23 cellular contexts compared by ENCODE assay signal in genomic region chr20:9246731-9247130, GRCh38.
DNase-seq lines count a peak whose midpoint lies in the region; ATAC-seq, FAIRE-seq and TF ChIP-seq lines count a peak whose summit lies in the region.
"Had no signal": no experiment of that assay in that cellular context is flagged by ENCODE, and none has a peak within 500 bp of the region (broad histone marks: within the 10 kb centered on the region; RNA-seq: fewer than 3 reads in every experiment).

No MANE protein-coding gene starts in this region.

- POLR2A ChIA-PET in MCF 10A (lab: Yijun Ruan, JAX) (no interaction called here), A549 (lab: Yijun Ruan, JAX) (no interaction called here), IMR-90 (lab: Charles Lee; ENCODE audit: unreplicated experiment) (no interaction called here), K562 (lab: Yijun Ruan, JAX) (no interaction called here)

- ATAC-seq in A549 = no peak
- ATAC-seq in IMR-90 (ENCODE audit: low read depth) = no peak
- ATAC-seq in K562 = no peak
- ATAC-seq in GM21526 (IDR thresholded peaks at IDR 0.05; ENCODE audit: low FRiP score, unreplicated experiment) = no peak
- ATAC-seq in stimulated activated effector memory CD8-positive, alpha-beta T cell treated with anti-CD3 and anti-CD28 coated beads, Interleukin-12 subunit alpha, Interleukin-12 subunit beta, amount 100 ng/mL, for 72 hours = no peak
- ATAC-seq: CD8-positive, alpha-beta T cell had no signal

- H4K20me1 ChIP-seq in IMR-90 (ENCODE audit: insufficient read depth, low read length) (peaks cover 10% of the 10 kb centered on the region; the same call in 1 of the 2 replicates), K562 (replicated peaks; ENCODE audit: control insufficient read depth, insufficient read depth, low read length) (no peaks in the 10 kb centered on the region)
- H4K20me1 ChIP-seq: BLaER1 treated with 17β-estradiol and CSF1 and Interleukin-3, amounts not matched to agents 10 nM and 100 nM had no signal

- TF ChIP-seq CTCF in MCF 10A (IDR thresholded peaks at IDR 0.05; ENCODE audit: unreplicated experiment) (no peak), breast epithelium (IDR thresholded peaks at IDR 0.05) (no peak), A549 (IDR thresholded peaks at IDR 0.05) (no peak), IMR-90 (conservative IDR thresholded peaks at IDR 0.05; ENCODE audit: low read depth, low read length) (no peak), K562 (IDR thresholded peaks at IDR 0.05 in 2 of 3, conservative IDR thresholded peaks at IDR 0.05 in 1 of 3; ENCODE audit: insufficient read depth in 2 of 3, low read depth in 1 of 3, low read length in 3 of 3) (no peak)

- H3K9ac ChIP-seq in IMR-90 (ENCODE audit: low read depth, low read length) (no peak overlapping the region), K562 (ENCODE audit: insufficient read depth in 1 of 2, low read depth in 2 of 2, low read length in 2 of 2) (no peak overlapping the region)
- H3K9ac ChIP-seq: BLaER1 treated with 17β-estradiol and CSF1 and Interleukin-3, amounts not matched to agents 10 nM and 100 nM had no signal

- H3K36me3 ChIP-seq in breast epithelium (no peaks in the 10 kb centered on the region), IMR-90 (ENCODE audit: control insufficient read depth, insufficient read depth, low read length) (no peaks in the 10 kb centered on the region), K562 (ENCODE audit: control insufficient read depth, insufficient read depth, low read length) (no peaks in the 10 kb centered on the region)
- H3K36me3 ChIP-seq: BLaER1 treated with 17β-estradiol and CSF1 and Interleukin-3, amounts not matched to agents 10 nM and 100 nM had no signal

- no peak overlapping the region for H3K4ac ChIP-seq in IMR-90 (ENCODE audit: low read depth, low read length)

- 52% methylated on average over 1 of the region's 1 CpG for WGBS in A549 (ENCODE audit: missing lambda C conversion rate)
- no CpG with 5 or more reads among the region's 1 CpG for WGBS in IMR-90 (ENCODE audit: extremely low coverage in 2 of 2, insufficient read length in 1 of 2), 2 experiments
- 0% methylated on average over 1 of the region's 1 CpG for WGBS in K562 (ENCODE audit: insufficient coverage, low coverage, missing lambda C conversion rate)

- no peak overlapping the region for H4K5ac ChIP-seq in IMR-90 (ENCODE audit: low read depth, low read length)

- H3K4me2 ChIP-seq in A549 (no peak overlapping the region), IMR-90 (ENCODE audit: low read depth, low read length) (no peak overlapping the region), K562 (ENCODE audit: insufficient read depth, low read length) (no peak overlapping the region)
- H3K4me2 ChIP-seq: BLaER1 treated with 17β-estradiol and CSF1 and Interleukin-3, amounts not matched to agents 10 nM and 100 nM had no signal

- no peak overlapping the region for H2BK5ac ChIP-seq in IMR-90 (ENCODE audit: low read depth, low read length, poor library complexity, severe bottlenecking)

- no peak overlapping the region for H2AK5ac ChIP-seq in IMR-90 (ENCODE audit: low read depth, low read length)

- no peak overlapping the region for H2BK120ac ChIP-seq in IMR-90 (ENCODE audit: low read depth, low read length)

- BruUV-seq in MCF 10A (replicated peaks; lab: Mats Ljungman, UMichigan) = no TSS peak
- BruUV-seq in IMR-90 (replicated peaks; lab: Mats Ljungman, UMichigan) = no TSS peak
- no TSS peak for BruUV-seq in K562 (replicated peaks; lab: Mats Ljungman, UMichigan)

- TF ChIP-seq POLR2A in breast epithelium (IDR thresholded peaks at IDR 0.05) (no peak), A549 (IDR thresholded peaks at IDR 0.05; ENCODE audit: low read length) (no peak), IMR-90 (IDR thresholded peaks at IDR 0.05; ENCODE audit: low read depth, low read length) (no peak), K562 (conservative IDR thresholded peaks at IDR 0.05) (no peak)

- peak; percentile 49 for FAIRE-seq in A549 (lab: Jason Lieb, UNC)
- no peak for FAIRE-seq in K562 (lab: Jason Lieb, UNC)
- FAIRE-seq: A204.1, D721Med, G401.6, GM12891, GM19239 had no signal

- H3K9me1 ChIP-seq in IMR-90 (ENCODE audit: insufficient read depth, low read length) (peaks cover 8% of the 10 kb centered on the region), K562 (ENCODE audit: control insufficient read depth, insufficient read depth, low read length) (no peaks in the 10 kb centered on the region)

- CTCF ChIA-PET in MCF 10A (lab: Yijun Ruan, JAX) = interaction anchor here (0.7 to 0.9 kb wide), 2 partner anchors 15 to 19 kb away, joined by 3 to 4 read pairs; no protein-coding TSS in a partner anchor
- CTCF ChIA-PET in A549 (lab: Yijun Ruan, JAX) = no interaction called here
- CTCF ChIA-PET in IMR-90 (lab: Yijun Ruan, JAX) = no interaction called here
- CTCF ChIA-PET in K562 (lab: Yijun Ruan, JAX; ENCODE audit: low intra/inter-chr PET ratio) = no interaction called here

- H3K9me3 ChIP-seq in breast epithelium (no peaks in the 10 kb centered on the region), A549 (no peaks in the 10 kb centered on the region), IMR-90 (ENCODE audit: control insufficient read depth, insufficient read depth, low read length) (no peaks in the 10 kb centered on the region), K562 (replicated peaks; ENCODE audit: control insufficient read depth, insufficient read depth, low read depth, low read length) (no peaks in the 10 kb centered on the region)
- H3K9me3 ChIP-seq: Caco-2 had no signal

- H4K8ac ChIP-seq in IMR-90 (ENCODE audit: low read depth in 2 of 2, low read length in 2 of 2) = no peak overlapping the region

- H3K9me3 Mint-ChIP-seq in MCF 10A (ENCODE audit: unreplicated experiment) = no peaks in the 10 kb centered on the region
- H3K9me3 Mint-ChIP-seq in stimulated activated effector memory CD8-positive, alpha-beta T cell treated with anti-CD3 and anti-CD28 coated beads, Interleukin-12 subunit alpha, Interleukin-12 subunit beta, amount 100 ng/mL, for 72 hours = peaks cover 7% of the 10 kb centered on the region
- H3K9me3 Mint-ChIP-seq: CD4-positive, alpha-beta T cell had no signal

- dilution Hi-C loops in IMR-90 (cut with HindIII; ENCODE audit: low sequenced_read_pairs, unreplicated experiment) = no loop called here

- no peaks in the 10 kb centered on the region for H3K79me2 ChIP-seq in K562 (ENCODE audit: control insufficient read depth, insufficient read depth, low read length)

- H2BK15ac ChIP-seq in IMR-90 (ENCODE audit: low read depth, low read length) = no peak overlapping the region

- no peak overlapping the region for H2AK9ac ChIP-seq in IMR-90 (replicated peaks; ENCODE audit: low read depth, low read length, poor library complexity)

- no peaks in the 10 kb centered on the region for H3K27me3 Mint-ChIP-seq in MCF 10A (ENCODE audit: insufficient read depth, unreplicated experiment)
- H3K27me3 Mint-ChIP-seq: B cell; CD4-positive, alpha-beta T cell had no signal

- no peak overlapping the region for H4K91ac ChIP-seq in IMR-90 (ENCODE audit: insufficient read depth, low read depth, low read length)

- no peak overlapping the region for H3K27ac Mint-ChIP-seq in MCF 10A (ENCODE audit: low read depth, unreplicated experiment)
- no peak overlapping the region for H3K27ac Mint-ChIP-seq in stimulated activated effector memory CD8-positive, alpha-beta T cell treated with anti-CD3 and anti-CD28 coated beads, Interleukin-12 subunit alpha, Interleukin-12 subunit beta, amount 100 ng/mL, for 72 hours
- H3K27ac Mint-ChIP-seq: B cell; CD4-positive, alpha-beta T cell; CD8-positive, alpha-beta T cell had no signal

- H3K36me3 Mint-ChIP-seq in MCF 10A (ENCODE audit: insufficient read depth, unreplicated experiment) = no peaks in the 10 kb centered on the region
- H3K36me3 Mint-ChIP-seq in stimulated activated effector memory CD8-positive, alpha-beta T cell treated with anti-CD3 and anti-CD28 coated beads, Interleukin-12 subunit alpha, Interleukin-12 subunit beta, amount 100 ng/mL, for 72 hours = no peaks in the 10 kb centered on the region
- H3K36me3 Mint-ChIP-seq: CD8-positive, alpha-beta T cell had no signal

- H3K18ac ChIP-seq in IMR-90 (ENCODE audit: low read depth, low read length) = no peak overlapping the region

- H3K56ac ChIP-seq in IMR-90 (ENCODE audit: extremely low read depth, insufficient read depth, low read length) = no peak overlapping the region

- no peak for TF ChIP-seq EP300 in A549 (IDR thresholded peaks at IDR 0.05)
- TF ChIP-seq EP300 in K562 (IDR thresholded peaks at IDR 0.05; ENCODE audit: low read length) = no peak

- H2BK20ac ChIP-seq in IMR-90 (ENCODE audit: low read depth, low read length) = no peak overlapping the region

- DNase-seq in MCF 10A (ENCODE audit: unreplicated experiment) (peak; percentile 15), breast epithelium (ENCODE audit: low spot score in 2 of 2) (no peak), A549 (ENCODE audit: low read depth in 1 of 2, low spot score in 1 of 2) (no peak), IMR-90 (no peak), K562 (ENCODE audit: extremely low read depth in 1 of 4, low spot score in 3 of 4) (no peak)
- DNase-seq in stimulated activated effector memory CD8-positive, alpha-beta T cell treated with anti-CD3 and anti-CD28 coated beads, Interleukin-12 subunit alpha, Interleukin-12 subunit beta, amount 100 ng/mL, for 72 hours (ENCODE audit: low spot score in 2 of 2) = no peak
- DNase-seq: 8988T; AML-193; Caco-2; Calu3; CD4-positive, alpha-beta T cell; CD8-positive, alpha-beta T cell; DMS79 treated with DMSO at 0.1 percent for 48 hours; GF-D8 had no signal

- no peak overlapping the region for H3K27ac ChIP-seq in breast epithelium
- H3K27ac ChIP-seq in A549 = no peak overlapping the region
- no peak overlapping the region for H3K27ac ChIP-seq in IMR-90 (ENCODE audit: insufficient read depth, low read length)
- H3K27ac ChIP-seq in K562 (ENCODE audit: extremely low read depth, low read depth, low read length) = no peak overlapping the region
- H3K27ac ChIP-seq: BLaER1 treated with 17β-estradiol and CSF1 and Interleukin-3, amounts not matched to agents 10 nM and 100 nM; C4-2B had no signal

- no peak overlapping the region for H3K4me3 Mint-ChIP-seq in MCF 10A (ENCODE audit: unreplicated experiment)
- H3K4me3 Mint-ChIP-seq in stimulated activated effector memory CD8-positive, alpha-beta T cell treated with anti-CD3 and anti-CD28 coated beads, Interleukin-12 subunit alpha, Interleukin-12 subunit beta, amount 100 ng/mL, for 72 hours = no peak overlapping the region
- H3K4me3 Mint-ChIP-seq: B cell; CD4-positive, alpha-beta T cell; CD8-positive, alpha-beta T cell had no signal

- peaks cover 4% of the 10 kb centered on the region for H3K4me1 Mint-ChIP-seq in MCF 10A (ENCODE audit: insufficient read depth, unreplicated experiment)
- H3K4me1 Mint-ChIP-seq in stimulated activated effector memory CD8-positive, alpha-beta T cell treated with anti-CD3 and anti-CD28 coated beads, Interleukin-12 subunit alpha, Interleukin-12 subunit beta, amount 100 ng/mL, for 72 hours = no peaks in the 10 kb centered on the region
- H3K4me1 Mint-ChIP-seq: B cell had no signal

- in situ Hi-C loops in IMR-90 (cut with MboI; ENCODE audit: low sequenced_read_pairs) = no loop called here
- in situ Hi-C loops in K562 (cut with MboI) = no loop called here

- H3K4me1 ChIP-seq in breast epithelium (no peaks in the 10 kb centered on the region), A549 (peaks cover 5% of the 10 kb centered on the region), IMR-90 (ENCODE audit: control insufficient read depth, insufficient read depth, low read length) (peaks cover 2% of the 10 kb centered on the region; the same call in 1 of the 2 replicates), K562 (replicated peaks in 1 of 2; ENCODE audit: control insufficient read depth in 2 of 2, insufficient read depth in 2 of 2, low read length in 2 of 2) (no peaks in the 10 kb centered on the region)
- H3K4me1 ChIP-seq: Caco-2 had no signal

- TF ChIP-seq RAD21 in A549 (conservative IDR thresholded peaks at IDR 0.05 in 1 of 2, IDR thresholded peaks at IDR 0.05 in 1 of 2) = no peak
- no peak for TF ChIP-seq RAD21 in IMR-90 (IDR thresholded peaks at IDR 0.05; ENCODE audit: low read length)
- no peak for TF ChIP-seq RAD21 in K562 (CRISPR knock-in tag; conservative IDR thresholded peaks at IDR 0.05 in 1 of 2, IDR thresholded peaks at IDR 0.05 in 1 of 2)

- H3K4me3 ChIP-seq in breast epithelium = no peak overlapping the region
- H3K4me3 ChIP-seq in A549 = no peak overlapping the region
- no peak overlapping the region for H3K4me3 ChIP-seq in IMR-90 (ENCODE audit: insufficient read depth, low read depth, low read length)
- no peak overlapping the region for H3K4me3 ChIP-seq in K562
- H3K4me3 ChIP-seq: BLaER1 treated with 17β-estradiol and CSF1 and Interleukin-3, amounts not matched to agents 10 nM and 100 nM had no signal

- no peak overlapping the region for H3K23ac ChIP-seq in IMR-90 (ENCODE audit: low read depth, low read length)

- H2AFZ ChIP-seq in IMR-90 (replicated peaks; ENCODE audit: low read length, poor library complexity) (no peak overlapping the region), K562 (ENCODE audit: low read depth, low read length) (no peak overlapping the region)

- peaks cover 26 to 60% of the 10 kb centered on the region in 2 experiments for H3K79me1 ChIP-seq in IMR-90 (ENCODE audit: low read depth in 1 of 2, low read length in 2 of 2)

- H3K14ac ChIP-seq in IMR-90 (replicated peaks; ENCODE audit: low read depth, low read length) = no peak overlapping the region

- intact Hi-C loops in MCF 10A (cut with micrococcal nuclease) = no loop called here
- intact Hi-C loops in breast epithelium (cut with DNase I; ENCODE audit: low total_unique reads) = no loop called here
- intact Hi-C loops in IMR-90 (cut with micrococcal nuclease) = no loop called here
- intact Hi-C loops in K562 (cut with micrococcal nuclease) = no loop called here

- no peaks in the 10 kb centered on the region for H3K27me3 ChIP-seq in breast epithelium
- H3K27me3 ChIP-seq in IMR-90 (ENCODE audit: control insufficient read depth, insufficient read depth, low read length) = no peaks in the 10 kb centered on the region
- no peaks in the 10 kb centered on the region for H3K27me3 ChIP-seq in K562 (ENCODE audit: control insufficient read depth in 2 of 2, insufficient read depth in 2 of 2, low read length in 2 of 2)
- H3K27me3 ChIP-seq: BLaER1 treated with 17β-estradiol and CSF1 and Interleukin-3, amounts not matched to agents 10 nM and 100 nM had no signal
